8 cellular contexts compared by ENCODE assay signal in the genomic region with DNA sequence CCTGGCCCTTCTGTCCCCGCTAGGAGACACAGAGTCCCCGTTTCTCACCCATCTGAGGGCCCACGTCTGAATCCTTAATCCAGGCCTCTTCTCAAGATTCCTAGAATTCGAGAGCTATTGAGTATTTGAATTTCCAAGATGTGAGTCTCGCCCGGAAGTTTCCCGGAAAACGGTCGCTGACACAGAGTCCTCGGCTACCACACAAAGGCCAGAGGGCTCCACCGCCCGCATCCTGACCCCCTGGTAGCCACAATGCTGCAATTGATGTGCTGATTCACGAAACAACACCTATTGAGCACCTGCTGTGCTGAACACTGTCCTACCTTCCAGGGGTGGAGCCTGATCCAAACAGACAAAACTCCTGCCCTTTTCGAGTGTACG. TPM values are rescaled to one million over a fixed set of nuclear protein-coding genes. Genes with fewer than 3 reads are reported as not detected.
DNase-seq lines count a peak whose midpoint lies in the region; ATAC-seq and TF ChIP-seq lines count a peak whose summit lies in the region.

No MANE protein-coding gene starts in this region.

- no peaks in the 10 kb centered on the region for H3K9me3 ChIP-seq in psoas muscle

- WGBS in psoas muscle, 3 donors, result 65 to 83% (median 70%) methylated on average over 15 of the region's 15 CpGs

- DNase-seq in GM12865 (ENCODE audit: low read depth) (no peak), psoas muscle (no peak)
- DNase-seq in effector CD8-positive, alpha-beta T cell (lab: John Stamatoyannopoulos, UW), result no peak

- H3K4me3 ChIP-seq in GM12865 (ENCODE audit: low read depth, low read length), result peak overlapping the region; percentile 50
- H3K4me3 ChIP-seq in iPS-11a (ENCODE audit: low read depth, low read length), result peak overlapping the region; percentile 35
- H3K4me3 ChIP-seq in psoas muscle, result peak overlapping the region; percentile 73

- peak overlapping the region; percentile 78; the same call in 1 of the 2 replicates for H3K27ac ChIP-seq in VCaP
- no peak overlapping the region for H3K27ac ChIP-seq in psoas muscle

- H3K36me3 ChIP-seq in psoas muscle (ENCODE audit: insufficient read depth in 1 of 2, low read depth in 1 of 2), result no peaks in the 10 kb centered on the region

- no peak for TF ChIP-seq CTCF in GM12865 (IDR thresholded peaks at IDR 0.05; ENCODE audit: insufficient read depth, low read depth, low read length, missing control alignments)
- TF ChIP-seq CTCF in VCaP (conservative IDR thresholded peaks at IDR 0.05), result no peak
- TF ChIP-seq CTCF in psoas muscle (IDR thresholded peaks at IDR 0.05), result no peak

- ATAC-seq in psoas muscle (no peak), HG02759 (IDR thresholded peaks at IDR 0.05; ENCODE audit: unreplicated experiment) (no peak), HG03342 (IDR thresholded peaks at IDR 0.05; ENCODE audit: unreplicated experiment) (no peak), GM19351 (IDR thresholded peaks at IDR 0.05; ENCODE audit: unreplicated experiment) (no peak)

- H3K27me3 ChIP-seq in psoas muscle (ENCODE audit: insufficient read depth in 3 of 3, low read length in 2 of 3), result peaks cover 0 to 25% (median 5%) of the 10 kb centered on the region in 3 donors

- intact Hi-C loops in psoas muscle (cut with DNase I), result no loop called here

- H3K4me1 ChIP-seq in psoas muscle, result peaks cover 3% of the 10 kb centered on the region

RNA-seq across cellular contexts. Expression of a gene that starts 0.7 kb away (rescaled TPM):
- 1 to 10 TPM in 3 of 4 donors, under 1 TPM in 1; 0.51 to 1.4 (median 1.3) TPM for total RNA-seq in psoas muscle
- polyA plus RNA-seq in psoas muscle, result under 1 TPM; 0.24 to 0.83 (median 0.42) TPM

RNA-seq across cellular contexts. Expression of a gene that starts 46.4 kb away (rescaled TPM):
- 10 to 100 TPM; 42.4 to 62.6 (median 54.5) TPM for total RNA-seq in psoas muscle
- polyA plus RNA-seq in psoas muscle, result 10 to 100 TPM; 18.9 to 69.6 (median 29.8) TPM
